ENCODE assay signal across 9 cellular contexts in the genomic region with DNA sequence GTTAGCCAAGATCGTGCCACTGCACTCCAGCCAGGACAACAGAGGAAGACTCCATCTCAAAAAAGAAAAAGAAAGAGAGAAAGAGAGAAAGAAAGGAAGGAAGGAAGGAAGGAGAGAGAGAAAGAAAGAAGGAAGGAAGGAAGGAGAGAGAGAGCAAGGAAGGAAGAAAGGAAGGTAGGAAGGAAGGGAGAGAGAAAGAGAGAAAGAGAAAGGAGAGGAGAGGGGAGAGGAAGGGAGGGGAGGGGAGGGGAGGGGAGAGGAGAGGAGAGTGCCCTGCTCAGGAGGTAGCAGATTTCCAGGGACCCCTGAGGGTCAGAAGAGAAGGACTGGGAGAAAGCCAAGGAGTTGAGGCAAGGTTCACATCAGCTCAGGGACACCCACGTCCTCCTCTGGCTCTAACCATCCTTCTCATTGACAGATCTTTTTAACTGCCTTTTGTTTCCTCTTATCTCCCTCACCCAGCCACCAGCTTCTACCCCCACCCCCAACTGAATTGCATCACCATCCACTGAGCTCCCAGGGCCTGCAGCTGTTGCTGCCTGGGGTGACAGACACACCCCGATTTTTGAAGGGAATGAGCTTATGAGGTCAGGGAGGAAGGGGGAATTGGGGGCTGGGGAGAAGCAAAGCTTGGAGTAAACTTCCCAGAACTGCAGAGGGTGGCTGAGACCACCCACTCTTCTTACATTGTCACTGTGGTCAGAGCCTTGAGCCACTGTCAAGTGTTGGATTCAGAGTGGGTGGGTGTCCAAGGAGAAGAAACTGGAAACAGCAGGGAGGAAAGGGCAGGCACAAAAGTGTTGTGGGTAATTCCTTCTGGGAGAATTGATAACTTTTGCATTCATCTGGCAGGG.
A peak's percentile ranks its signal among the peaks of the same experiment; 100 is the strongest.
DNase-seq lines count a peak whose midpoint lies in the region; ATAC-seq, FAIRE-seq and TF ChIP-seq lines count a peak whose summit lies in the region.
"Had no signal": no experiment of that assay in that cellular context is flagged by ENCODE, and none has a peak within 500 bp of the region (broad histone marks: within the 10 kb centered on the region; RNA-seq: fewer than 3 reads in every experiment).

No MANE protein-coding gene starts in this region.

- H3K4me3 ChIP-seq in adipocyte (ENCODE audit: low read length) = no peak overlapping the region
- H3K4me3 ChIP-seq: GM12878 had no signal

- ATAC-seq in left lobe of liver (peak; percentile 54), HG03354 (IDR thresholded peaks at IDR 0.05; ENCODE audit: poor library complexity, severe bottlenecking, unreplicated experiment) (no peak), GM19035 (IDR thresholded peaks at IDR 0.05; ENCODE audit: unreplicated experiment) (no peak)

- in situ Hi-C loops in KBM-7 (cut with MboI; ENCODE audit: low pct_unique_long_range_greater_than_20kb, low sequenced_read_pairs) = no loop called here

- peaks cover 45% of the 10 kb centered on the region for H3K4me1 ChIP-seq in adipocyte (ENCODE audit: control insufficient read depth, insufficient read depth, low read length)

- no peaks in the 10 kb centered on the region for H3K36me3 ChIP-seq in adipocyte (ENCODE audit: control insufficient read depth, insufficient read depth, low read length, severe bottlenecking)

- no peak for TF ChIP-seq POLR2A in GM12891 (IDR thresholded peaks at IDR 0.05; ENCODE audit: low read depth, low read length)

- no peaks in the 10 kb centered on the region for H3K9me3 ChIP-seq in adipocyte (ENCODE audit: control insufficient read depth, low read length)

- H3K9ac ChIP-seq in adipocyte (ENCODE audit: low read length) = peak overlapping the region; percentile 63

- DNase-seq in AG20443 (ENCODE audit: low spot score) = peak; percentile 32
- peak; percentile 93 for DNase-seq in KBM-7
- peak; percentile 70 for DNase-seq in adipocyte (ENCODE audit: low read depth)
- no peak for DNase-seq in left lobe of liver (ENCODE audit: low spot score)
- no peak for DNase-seq in NCI-H1105 treated with DMSO at 0.1 percent for 48 hours (lab: John Stamatoyannopoulos, UW)
- DNase-seq in GM12891 (ENCODE audit: insufficient read length, low spot score) = no peak

- no peaks in the 10 kb centered on the region for H3K27me3 ChIP-seq in adipocyte (replicated peaks; ENCODE audit: control insufficient read depth, insufficient read depth, low read length)

- FAIRE-seq in GM12891 (lab: Jason Lieb, UNC) = no peak
- FAIRE-seq: GM12878 had no signal

TF ChIP-seq in GM12891, 5 proteins besides CTCF, POLR2A, EP300 and RAD21:
- no peak for TF ChIP-seq POLR2AphosphoS5 (IDR thresholded peaks at IDR 0.05; ENCODE audit: low read depth, low read length)
- no peak for TF ChIP-seq POU2F2 (IDR thresholded peaks at IDR 0.05; ENCODE audit: low read depth, low read length)
- no peak for TF ChIP-seq SPI1 (IDR thresholded peaks at IDR 0.05; ENCODE audit: low read depth, low read length)
- no peak for TF ChIP-seq TAF1 (IDR thresholded peaks at IDR 0.05; ENCODE audit: low read depth, low read length)
- no peak for TF ChIP-seq PAX5 (IDR thresholded peaks at IDR 0.05; ENCODE audit: insufficient read depth, low read length, severe bottlenecking)

Comparison
In these comparisons a context has a peak if more than half of its experiments do, and no peak if none do; other contexts are left out.
1. DNase-seq: peak in AG20443 (single experiment), KBM-7 (single experiment) and adipocyte (single experiment); none in left lobe of liver (single experiment), NCI-H1105 treated with DMSO at 0.1 percent for 48 hours (single experiment) and GM12891 (single experiment).